In genomic region chr19:41531438-41532311, GRCh38 we compare ENCODE assay signal across 8 cellular contexts. TPM values are rescaled to one million over a fixed set of nuclear protein-coding genes. Genes with fewer than 3 reads are reported as not detected.
DNase-seq lines count a peak whose midpoint lies in the region; ATAC-seq, FAIRE-seq and TF ChIP-seq lines count a peak whose summit lies in the region.

No MANE protein-coding gene starts in this region.

- H3K4me1 Mint-ChIP-seq in T-helper 17 cell (peaks cover 38% of the 10 kb centered on the region), astrocyte (ENCODE audit: low read depth, unreplicated experiment) (peaks cover 32% of the 10 kb centered on the region), glutamatergic neuron (ENCODE audit: low read depth, unreplicated experiment) (no peaks in the 10 kb centered on the region)

- H3K4me3 Mint-ChIP-seq in T-helper 17 cell (peak overlapping the region; percentile 80), astrocyte (ENCODE audit: unreplicated experiment) (peak overlapping the region; percentile 10), glutamatergic neuron (ENCODE audit: unreplicated experiment) (no peak overlapping the region)

- no peaks in the 10 kb centered on the region for H3K36me3 ChIP-seq in astrocyte (ENCODE audit: insufficient read depth, low read length)

- no peaks in the 10 kb centered on the region for H3K9me3 ChIP-seq in T-helper 17 cell (ENCODE audit: control insufficient read depth, low read length, poor library complexity, severe bottlenecking)
- no peaks in the 10 kb centered on the region for H3K9me3 ChIP-seq in astrocyte (ENCODE audit: insufficient read depth, low read depth, low read length)

- peaks cover 12% of the 10 kb centered on the region for H3K27me3 Mint-ChIP-seq in T-helper 17 cell
- no peaks in the 10 kb centered on the region for H3K27me3 Mint-ChIP-seq in astrocyte (ENCODE audit: low read depth, unreplicated experiment)
- peaks cover 4% of the 10 kb centered on the region for H3K27me3 Mint-ChIP-seq in glutamatergic neuron (ENCODE audit: unreplicated experiment)

- H3K4me3 ChIP-seq in astrocyte (ENCODE audit: insufficient read depth, low read depth, low read length): no peak overlapping the region

- no peak for FAIRE-seq in astrocyte (lab: Jason Lieb, UNC)

- H3K4me2 ChIP-seq in astrocyte (ENCODE audit: low read length): no peak overlapping the region

- in situ Hi-C loops in Caki2 (cut with HindIII; ENCODE audit: low pct_unique_long_range_greater_than_20kb, low sequenced_read_pairs): loop anchor here (5.0 kb wide), 1 partner anchor 41 kb away; no protein-coding TSS in a partner anchor

- TF ChIP-seq CTCF in astrocyte (IDR thresholded peaks at IDR 0.05; ENCODE audit: insufficient read depth, low read depth, low read length) (no peak), glutamatergic neuron (IDR thresholded peaks at IDR 0.05; ENCODE audit: partially characterized antibody, unreplicated experiment) (no peak)

- peak overlapping the region; percentile 93 for H3K27ac Mint-ChIP-seq in T-helper 17 cell
- no peak overlapping the region for H3K27ac Mint-ChIP-seq in astrocyte (ENCODE audit: unreplicated experiment)
- no peak overlapping the region for H3K27ac Mint-ChIP-seq in glutamatergic neuron (ENCODE audit: unreplicated experiment)

- no peaks in the 10 kb centered on the region for H3K4me1 ChIP-seq in astrocyte (ENCODE audit: insufficient read depth, low read length)

- ATAC-seq in HG02870 (IDR thresholded peaks at IDR 0.05; ENCODE audit: unreplicated experiment) (peak; percentile 43), T-helper 17 cell (peak; percentile 91), left lobe of liver (peak; percentile 85), GM18520 (IDR thresholded peaks at IDR 0.05; ENCODE audit: unreplicated experiment) (no peak)

- H3K27ac ChIP-seq in astrocyte (ENCODE audit: low read depth, low read length): no peak overlapping the region

- peaks cover 19% of the 10 kb centered on the region for H3K9me3 Mint-ChIP-seq in astrocyte (ENCODE audit: unreplicated experiment)
- H3K9me3 Mint-ChIP-seq in glutamatergic neuron (ENCODE audit: unreplicated experiment): peaks cover 3% of the 10 kb centered on the region

- H3K36me3 Mint-ChIP-seq in T-helper 17 cell (ENCODE audit: low read depth) (no peaks in the 10 kb centered on the region), astrocyte (ENCODE audit: low read depth, unreplicated experiment) (peaks cover 1% of the 10 kb centered on the region), glutamatergic neuron (ENCODE audit: unreplicated experiment) (peaks cover 12% of the 10 kb centered on the region)

- peak overlapping the region; percentile 15 for H2AFZ ChIP-seq in astrocyte (ENCODE audit: low read depth, low read length)

- no peaks in the 10 kb centered on the region for H3K79me2 ChIP-seq in astrocyte (ENCODE audit: insufficient read depth, low read length)

- H3K9ac ChIP-seq in astrocyte (ENCODE audit: low read length): no peak overlapping the region

- peaks cover 3% of the 10 kb centered on the region for H3K27me3 ChIP-seq in astrocyte (ENCODE audit: insufficient read depth, low read length)

- DNase-seq in Caki2 (ENCODE audit: low read depth) (peak; percentile 81), T-helper 17 cell (peak; percentile 60 to 72 (median 72)), astrocyte (ENCODE audit: low read depth) (no peak), left lobe of liver (ENCODE audit: low spot score) (peak; percentile 66), glutamatergic neuron (no peak)
- peak; percentile 68 for DNase-seq in stimulated activated CD8-positive, alpha-beta memory T cell treated with anti-CD3 and anti-CD28 coated beads, Interleukin-12 subunit alpha, Interleukin-12 subunit beta, amount 100 ng/mL, for 4 hours (ENCODE audit: low read depth)

- H4K20me1 ChIP-seq in astrocyte (ENCODE audit: insufficient read depth, low read length): no peaks in the 10 kb centered on the region

RNA-seq across cellular contexts. Expression of gene CEACAM21, which starts 44.3 kb away (rescaled TPM):
- total RNA-seq in Caki2 (2014; rRNA removed; shearing (Covaris generic); ENCODE audit: low replicate concordance): not detected in 2 replicates
- total RNA-seq in T-helper 17 cell (10 to 100 TPM; 40.5 to 44.4 TPM), astrocyte (2.1 and 2.4 TPM in 2 replicates), left lobe of liver (0.40 TPM), glutamatergic neuron (ENCODE audit: unreplicated experiment) (not detected)

Comparison
In these comparisons a context has a peak if more than half of its experiments do, and no peak if none do; other contexts are left out.
1. DNase-seq: peak in Caki2 (single experiment), T-helper 17 cell (3 of 3), left lobe of liver (single experiment) and stimulated activated CD8-positive, alpha-beta memory T cell treated with anti-CD3 and anti-CD28 coated beads, Interleukin-12 subunit alpha, Interleukin-12 subunit beta, amount 100 ng/mL, for 4 hours (single experiment); none in astrocyte (single experiment) and glutamatergic neuron (single experiment).
2. RNA of gene CEACAM21, which starts 44.3 kb away (total RNA-seq): 40.5 to 44.4 TPM in T-helper 17 cell; 2.1 to 2.4 TPM in astrocyte, 0.40 TPM in left lobe of liver (single experiment), not detected in Caki2 and not detected in glutamatergic neuron (single experiment); every median in the first group is over 10 times any median in the second.